ENCODE assay signal across 1 cellular context in the genomic region with DNA sequence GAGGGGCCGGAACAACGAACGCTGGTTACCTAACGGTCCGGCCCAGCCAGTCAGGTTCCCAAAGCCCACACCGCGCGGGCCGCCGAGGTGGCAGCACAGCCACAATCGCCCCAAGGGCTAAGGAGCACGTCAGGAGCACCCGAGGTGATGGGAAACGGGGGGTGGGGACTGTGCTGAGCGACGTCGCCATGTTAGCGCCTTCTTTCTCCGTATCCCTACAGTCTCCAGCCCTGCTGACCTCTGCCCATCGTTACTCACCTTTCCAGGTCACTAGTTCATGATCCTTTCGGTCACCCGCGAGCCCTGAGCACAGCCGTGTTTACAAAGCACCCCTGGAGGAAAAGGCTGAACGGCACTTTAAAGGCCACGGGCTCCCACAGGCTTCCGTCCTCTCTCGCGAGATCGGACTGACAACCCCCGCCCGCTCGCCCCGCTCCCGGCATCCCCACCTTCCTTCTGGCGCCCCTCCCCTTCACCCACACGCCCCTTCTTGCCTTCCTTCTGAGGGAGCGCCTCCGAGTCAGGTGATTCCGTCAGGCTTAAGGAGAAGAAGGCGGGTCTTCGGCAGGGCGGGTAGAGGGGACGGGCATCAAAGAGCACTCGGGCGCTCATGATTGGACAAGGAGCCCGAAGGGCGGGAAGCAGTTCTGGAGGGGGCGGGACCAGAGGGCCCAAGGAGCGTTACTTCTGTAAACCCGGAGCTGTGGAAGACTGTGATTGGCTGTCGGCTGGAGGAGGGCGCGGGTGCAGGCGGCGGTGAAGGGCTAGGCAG.
TF ChIP-seq lines count a peak whose summit lies in the region.

A gene with protein sequence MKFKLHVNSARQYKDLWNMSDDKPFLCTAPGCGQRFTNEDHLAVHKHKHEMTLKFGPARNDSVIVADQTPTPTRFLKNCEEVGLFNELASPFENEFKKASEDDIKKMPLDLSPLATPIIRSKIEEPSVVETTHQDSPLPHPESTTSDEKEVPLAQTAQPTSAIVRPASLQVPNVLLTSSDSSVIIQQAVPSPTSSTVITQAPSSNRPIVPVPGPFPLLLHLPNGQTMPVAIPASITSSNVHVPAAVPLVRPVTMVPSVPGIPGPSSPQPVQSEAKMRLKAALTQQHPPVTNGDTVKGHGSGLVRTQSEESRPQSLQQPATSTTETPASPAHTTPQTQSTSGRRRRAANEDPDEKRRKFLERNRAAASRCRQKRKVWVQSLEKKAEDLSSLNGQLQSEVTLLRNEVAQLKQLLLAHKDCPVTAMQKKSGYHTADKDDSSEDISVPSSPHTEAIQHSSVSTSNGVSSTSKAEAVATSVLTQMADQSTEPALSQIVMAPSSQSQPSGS (minus strand): TSS at position 412 of the 772 bp plus-strand sequence. CDS start 31,760 bp downstream, outside the sequence.

TF ChIP-seq in HepG2, 621 proteins besides CTCF, POLR2A, EP300 and RAD21 (continued from another document and continues in another):
- peak; percentile 91 for TF ChIP-seq ZNF407 (CRISPR knock-in tag; IDR thresholded peaks at IDR 0.05; ENCODE audit: not compliant biosample characterization)
- TF ChIP-seq KDM4B (CRISPR knock-in tag; IDR thresholded peaks at IDR 0.05) = no peak
- TF ChIP-seq ELK4 (CRISPR knock-in tag; IDR thresholded peaks at IDR 0.05; ENCODE audit: borderline replicate concordance) = 0 out of 2 replicates have a peak, but pooled peaks have one; percentile 59
- no peak; the same call in 1 of the 2 replicates for TF ChIP-seq ZFP62 (CRISPR knock-in tag; IDR thresholded peaks at IDR 0.05)
- 0 out of 2 replicates have a peak, but pooled peaks have one; percentile 32 for TF ChIP-seq KDM3A (CRISPR knock-in tag; IDR thresholded peaks at IDR 0.05; ENCODE audit: low read depth)
- peak; percentile 53; the same call in 1 of the 2 replicates for TF ChIP-seq MZF1 (CRISPR knock-in tag; IDR thresholded peaks at IDR 0.05; ENCODE audit: borderline replicate concordance)
- TF ChIP-seq CAMTA2 (CRISPR knock-in tag; IDR thresholded peaks at IDR 0.05; ENCODE audit: borderline replicate concordance) = peak; percentile 58; the same call in 1 of the 2 replicates
- TF ChIP-seq NFYB (CRISPR knock-in tag; IDR thresholded peaks at IDR 0.05) = peak; percentile 87
- TF ChIP-seq, protein P1, sequence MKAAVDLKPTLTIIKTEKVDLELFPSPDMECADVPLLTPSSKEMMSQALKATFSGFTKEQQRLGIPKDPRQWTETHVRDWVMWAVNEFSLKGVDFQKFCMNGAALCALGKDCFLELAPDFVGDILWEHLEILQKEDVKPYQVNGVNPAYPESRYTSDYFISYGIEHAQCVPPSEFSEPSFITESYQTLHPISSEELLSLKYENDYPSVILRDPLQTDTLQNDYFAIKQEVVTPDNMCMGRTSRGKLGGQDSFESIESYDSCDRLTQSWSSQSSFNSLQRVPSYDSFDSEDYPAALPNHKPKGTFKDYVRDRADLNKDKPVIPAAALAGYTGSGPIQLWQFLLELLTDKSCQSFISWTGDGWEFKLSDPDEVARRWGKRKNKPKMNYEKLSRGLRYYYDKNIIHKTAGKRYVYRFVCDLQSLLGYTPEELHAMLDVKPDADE (CRISPR knock-in tag; IDR thresholded peaks at IDR 0.05) = peak; percentile 88; the same call in 1 of the 2 replicates
- TF ChIP-seq, protein P2, sequence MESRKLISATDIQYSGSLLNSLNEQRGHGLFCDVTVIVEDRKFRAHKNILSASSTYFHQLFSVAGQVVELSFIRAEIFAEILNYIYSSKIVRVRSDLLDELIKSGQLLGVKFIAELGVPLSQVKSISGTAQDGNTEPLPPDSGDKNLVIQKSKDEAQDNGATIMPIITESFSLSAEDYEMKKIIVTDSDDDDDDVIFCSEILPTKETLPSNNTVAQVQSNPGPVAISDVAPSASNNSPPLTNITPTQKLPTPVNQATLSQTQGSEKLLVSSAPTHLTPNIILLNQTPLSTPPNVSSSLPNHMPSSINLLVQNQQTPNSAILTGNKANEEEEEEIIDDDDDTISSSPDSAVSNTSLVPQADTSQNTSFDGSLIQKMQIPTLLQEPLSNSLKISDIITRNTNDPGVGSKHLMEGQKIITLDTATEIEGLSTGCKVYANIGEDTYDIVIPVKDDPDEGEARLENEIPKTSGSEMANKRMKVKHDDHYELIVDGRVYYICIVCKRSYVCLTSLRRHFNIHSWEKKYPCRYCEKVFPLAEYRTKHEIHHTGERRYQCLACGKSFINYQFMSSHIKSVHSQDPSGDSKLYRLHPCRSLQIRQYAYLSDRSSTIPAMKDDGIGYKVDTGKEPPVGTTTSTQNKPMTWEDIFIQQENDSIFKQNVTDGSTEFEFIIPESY (CRISPR knock-in tag; IDR thresholded peaks at IDR 0.05) = no peak
- TF ChIP-seq CCDC6 (CRISPR knock-in tag; IDR thresholded peaks at IDR 0.05) = peak; percentile 95
- peak; percentile 68; the same call in 1 of the 2 replicates for TF ChIP-seq SMYD3 (CRISPR knock-in tag; IDR thresholded peaks at IDR 0.05)
- TF ChIP-seq, protein P3, sequence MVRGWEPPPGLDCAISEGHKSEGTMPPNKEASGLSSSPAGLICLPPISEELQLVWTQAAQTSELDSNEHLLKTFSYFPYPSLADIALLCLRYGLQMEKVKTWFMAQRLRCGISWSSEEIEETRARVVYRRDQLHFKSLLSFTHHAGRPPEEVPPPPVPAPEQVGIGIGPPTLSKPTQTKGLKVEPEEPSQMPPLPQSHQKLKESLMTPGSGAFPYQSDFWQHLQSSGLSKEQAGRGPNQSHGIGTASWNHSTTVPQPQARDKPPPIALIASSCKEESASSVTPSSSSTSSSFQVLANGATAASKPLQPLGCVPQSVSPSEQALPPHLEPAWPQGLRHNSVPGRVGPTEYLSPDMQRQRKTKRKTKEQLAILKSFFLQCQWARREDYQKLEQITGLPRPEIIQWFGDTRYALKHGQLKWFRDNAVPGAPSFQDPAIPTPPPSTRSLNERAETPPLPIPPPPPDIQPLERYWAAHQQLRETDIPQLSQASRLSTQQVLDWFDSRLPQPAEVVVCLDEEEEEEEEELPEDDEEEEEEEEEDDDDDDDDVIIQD (CRISPR knock-in tag; IDR thresholded peaks at IDR 0.05; ENCODE audit: low read depth) = peak; percentile 93
- TF ChIP-seq KLF16 (CRISPR knock-in tag; IDR thresholded peaks at IDR 0.05) = peak in 1 of 2 experiments; percentile 93; a peak in 2 of 4 replicates
- TF ChIP-seq DBP (CRISPR knock-in tag; IDR thresholded peaks at IDR 0.05; ENCODE audit: not compliant biosample characterization) = peak; percentile 68
- TF ChIP-seq ZNF274 (CRISPR knock-in tag; IDR thresholded peaks at IDR 0.05) = 0 out of 2 replicates have a peak, but pooled peaks have one; percentile 71
- TF ChIP-seq NAIF1 (CRISPR knock-in tag; IDR thresholded peaks at IDR 0.05; ENCODE audit: borderline replicate concordance) = no peak
- no peak for TF ChIP-seq SMAD9 (CRISPR knock-in tag; IDR thresholded peaks at IDR 0.05)
- peak; percentile 83 for TF ChIP-seq MED1 (CRISPR knock-in tag; IDR thresholded peaks at IDR 0.05)
- TF ChIP-seq ZFY (CRISPR knock-in tag; IDR thresholded peaks at IDR 0.05) = peak; percentile 96
- TF ChIP-seq MIXL1 (CRISPR knock-in tag; IDR thresholded peaks at IDR 0.05) = no peak
- no peak for TF ChIP-seq ZNF513 (CRISPR knock-in tag; conservative IDR thresholded peaks at IDR 0.05)
- peak; percentile 78 for TF ChIP-seq ZNF160 (CRISPR knock-in tag; IDR thresholded peaks at IDR 0.05)
- TF ChIP-seq MXI1 (IDR thresholded peaks at IDR 0.05; ENCODE audit: borderline replicate concordance, low read depth, low read length) = peak; percentile 87
- no peak for TF ChIP-seq BCLAF1 (IDR thresholded peaks at IDR 0.05)
